ENCODE assay signal across 18 cellular contexts in the genomic region with DNA sequence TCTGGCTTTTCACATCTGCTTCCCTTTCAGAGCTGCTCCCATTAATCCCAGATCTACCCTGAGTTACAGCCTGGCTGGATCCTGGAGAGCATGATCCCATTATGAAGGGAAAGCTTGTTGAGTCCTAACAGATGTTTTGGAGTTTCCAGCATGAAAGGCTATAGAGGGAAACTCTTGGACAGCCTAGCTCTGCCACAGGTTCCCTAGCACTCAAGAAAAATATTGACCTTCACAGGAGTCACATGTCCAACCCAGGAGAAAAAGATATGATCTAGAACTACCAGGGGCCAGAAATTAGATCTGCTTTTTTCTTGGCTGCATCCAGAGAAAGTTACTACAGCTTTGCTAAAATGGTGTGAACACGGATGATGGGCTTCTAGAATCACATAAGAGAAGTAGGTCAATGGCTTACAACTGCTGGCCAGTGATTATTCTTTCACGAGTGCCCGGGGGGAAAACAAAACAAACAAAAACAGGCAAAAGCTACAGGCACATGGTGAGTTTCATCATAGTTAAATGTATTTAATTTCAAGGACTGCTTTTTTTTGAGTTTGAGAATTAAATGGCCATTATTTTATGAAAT. TPM values are rescaled to one million over a fixed set of nuclear protein-coding genes. Genes with fewer than 3 reads are reported as not detected.
DNase-seq lines count a peak whose midpoint lies in the region; ATAC-seq, FAIRE-seq and TF ChIP-seq lines count a peak whose summit lies in the region.
"Had no signal": no experiment of that assay in that cellular context is flagged by ENCODE, and none has a peak within 500 bp of the region (broad histone marks: within the 10 kb centered on the region; RNA-seq: fewer than 3 reads in every experiment).

No MANE protein-coding gene starts in this region.

- TF ChIP-seq EP300 in K562 (IDR thresholded peaks at IDR 0.05; ENCODE audit: low read length): no peak

- H3K4me1 ChIP-seq in right atrium auricular region (peaks cover 0 to 10% of the 10 kb centered on the region in 2 donors), K562 (replicated peaks in 1 of 2; ENCODE audit: control insufficient read depth in 2 of 2, insufficient read depth in 2 of 2, low read length in 2 of 2) (no peaks in the 10 kb centered on the region), left ventricle myocardium inferior (peaks cover 20% of the 10 kb centered on the region)
- H3K4me1 ChIP-seq: SJSA1 had no signal

- no peaks in the 10 kb centered on the region for H3K9me3 Mint-ChIP-seq in nephron progenitor cell
- H3K9me3 Mint-ChIP-seq: CD14-positive monocyte had no signal

- TF ChIP-seq CTCF in right atrium auricular region (IDR thresholded peaks at IDR 0.05): no peak
- TF ChIP-seq CTCF in K562 (IDR thresholded peaks at IDR 0.05 in 2 of 3, conservative IDR thresholded peaks at IDR 0.05 in 1 of 3; ENCODE audit: insufficient read depth in 2 of 3, low read depth in 1 of 3, low read length in 3 of 3): no peak
- no peak for TF ChIP-seq CTCF in left ventricle myocardium inferior (IDR thresholded peaks at IDR 0.05; ENCODE audit: borderline replicate concordance)
- no peak for TF ChIP-seq CTCF in nephron progenitor cell (IDR thresholded peaks at IDR 0.05)

- H3K79me2 ChIP-seq in K562 (ENCODE audit: control insufficient read depth, insufficient read depth, low read length): no peaks in the 10 kb centered on the region

- no peaks in the 10 kb centered on the region for H3K9me1 ChIP-seq in K562 (ENCODE audit: control insufficient read depth, insufficient read depth, low read length)

- POLR2A ChIA-PET in K562 (lab: Yijun Ruan, JAX): interaction anchor here (1.3 kb wide), 1 partner anchor 9 kb away, joined by 3 read pairs; no protein-coding TSS in a partner anchor

- BruUV-seq in K562 (replicated peaks; lab: Mats Ljungman, UMichigan): no TSS peak

- DNase-seq in Right ventricle myocardium inferior (ENCODE audit: missing footprints) (no peak), right atrium auricular region (ENCODE audit: low spot score) (no peak), K562 (ENCODE audit: extremely low read depth in 1 of 4, low spot score in 3 of 4) (no peak), left ventricle myocardium inferior (no peak), HTR-8/SVneo (ENCODE audit: insufficient read length, low spot score) (no peak), nephron progenitor cell (no peak)
- DNase-seq: COR-L47, EL, Kasumi-1, NCI-H1105, NCI-H187, NCI-H446, PC-3 had no signal

- peak; percentile 60 for ATAC-seq in Right ventricle myocardium inferior
- ATAC-seq in K562: no peak; the same call in 2 of the 3 replicates
- no peak for ATAC-seq in HG03139 (IDR thresholded peaks at IDR 0.05; ENCODE audit: unreplicated experiment)
- ATAC-seq: PC-3 had no signal

- CTCF ChIA-PET in K562 (lab: Yijun Ruan, JAX; ENCODE audit: low intra/inter-chr PET ratio): no interaction called here

- H4K20me1 ChIP-seq in K562 (replicated peaks; ENCODE audit: control insufficient read depth, insufficient read depth, low read length): no peaks in the 10 kb centered on the region

- 71% methylated on average over 3 of the region's 3 CpGs for WGBS in K562 (ENCODE audit: insufficient coverage, low coverage, missing lambda C conversion rate)

- H3K27ac Mint-ChIP-seq in nephron progenitor cell: no peak overlapping the region

- in situ Hi-C loops in K562 (cut with MboI): no loop called here

- no peak overlapping the region for H3K4me2 ChIP-seq in K562 (ENCODE audit: insufficient read depth, low read length)

- H3K27me3 Mint-ChIP-seq in nephron progenitor cell (ENCODE audit: low read depth, poor library complexity): peaks cover 1% of the 10 kb centered on the region

- no peak overlapping the region for H2AFZ ChIP-seq in K562 (ENCODE audit: low read depth, low read length)

- no peak overlapping the region for H3K4me3 ChIP-seq in right atrium auricular region
- no peak overlapping the region for H3K4me3 ChIP-seq in K562
- H3K4me3 ChIP-seq in left ventricle myocardium inferior: no peak overlapping the region
- H3K4me3 ChIP-seq: SJSA1 had no signal

- no peaks in the 10 kb centered on the region for H3K9me3 ChIP-seq in right atrium auricular region
- H3K9me3 ChIP-seq in K562 (replicated peaks; ENCODE audit: control insufficient read depth, insufficient read depth, low read depth, low read length): no peaks in the 10 kb centered on the region
- H3K9me3 ChIP-seq in left ventricle myocardium inferior (replicated peaks): no peaks in the 10 kb centered on the region
- H3K9me3 ChIP-seq: SJSA1 had no signal

- H3K27ac ChIP-seq in right atrium auricular region (no peak overlapping the region), K562 (ENCODE audit: extremely low read depth, low read depth, low read length) (no peak overlapping the region), left ventricle myocardium inferior (replicated peaks) (peak overlapping the region; percentile 13)
- H3K27ac ChIP-seq: RWPE1, SJSA1 had no signal

- no peak overlapping the region for H3K4me3 Mint-ChIP-seq in nephron progenitor cell
- H3K4me3 Mint-ChIP-seq: CD14-positive monocyte had no signal

- no peak overlapping the region for H3K9ac ChIP-seq in K562 (ENCODE audit: insufficient read depth in 1 of 2, low read depth in 2 of 2, low read length in 2 of 2)

- TF ChIP-seq RAD21 in K562 (CRISPR knock-in tag; conservative IDR thresholded peaks at IDR 0.05 in 1 of 2, IDR thresholded peaks at IDR 0.05 in 1 of 2): no peak

- intact Hi-C loops in Right ventricle myocardium inferior (cut with DNase I): no loop called here
- intact Hi-C loops in K562 (cut with micrococcal nuclease): no loop called here
- intact Hi-C loops in left ventricle myocardium inferior (cut with micrococcal nuclease): no loop called here

- FAIRE-seq in K562 (lab: Jason Lieb, UNC) (no peak), HTR-8/SVneo (lab: Jason Lieb, UNC) (no peak)
- FAIRE-seq: H1 had no signal

- no peak for TF ChIP-seq POLR2A in K562 (conservative IDR thresholded peaks at IDR 0.05)

- H3K36me3 ChIP-seq in right atrium auricular region: peaks cover 66% of the 10 kb centered on the region
- peaks cover 92% of the 10 kb centered on the region for H3K36me3 ChIP-seq in K562 (ENCODE audit: control insufficient read depth, insufficient read depth, low read length)
- peaks cover 99% of the 10 kb centered on the region for H3K36me3 ChIP-seq in left ventricle myocardium inferior

- H3K4me1 Mint-ChIP-seq in nephron progenitor cell: peaks cover 5% of the 10 kb centered on the region
- H3K4me1 Mint-ChIP-seq: CD14-positive monocyte had no signal

- H3K36me3 Mint-ChIP-seq in nephron progenitor cell (ENCODE audit: low read depth): peaks cover 53% of the 10 kb centered on the region

- H3K27me3 ChIP-seq in right atrium auricular region (no peaks in the 10 kb centered on the region), K562 (ENCODE audit: control insufficient read depth in 2 of 2, insufficient read depth in 2 of 2, low read length in 2 of 2) (no peaks in the 10 kb centered on the region), left ventricle myocardium inferior (ENCODE audit: low read depth) (no peaks in the 10 kb centered on the region)
- H3K27me3 ChIP-seq: SJSA1 had no signal

TF ChIP-seq in K562, 482 proteins besides CTCF, POLR2A, EP300 and RAD21:
- TF ChIP-seq, protein P1, sequence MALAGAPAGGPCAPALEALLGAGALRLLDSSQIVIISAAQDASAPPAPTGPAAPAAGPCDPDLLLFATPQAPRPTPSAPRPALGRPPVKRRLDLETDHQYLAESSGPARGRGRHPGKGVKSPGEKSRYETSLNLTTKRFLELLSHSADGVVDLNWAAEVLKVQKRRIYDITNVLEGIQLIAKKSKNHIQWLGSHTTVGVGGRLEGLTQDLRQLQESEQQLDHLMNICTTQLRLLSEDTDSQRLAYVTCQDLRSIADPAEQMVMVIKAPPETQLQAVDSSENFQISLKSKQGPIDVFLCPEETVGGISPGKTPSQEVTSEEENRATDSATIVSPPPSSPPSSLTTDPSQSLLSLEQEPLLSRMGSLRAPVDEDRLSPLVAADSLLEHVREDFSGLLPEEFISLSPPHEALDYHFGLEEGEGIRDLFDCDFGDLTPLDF (CRISPR knock-in tag; IDR thresholded peaks at IDR 0.05): no peak
- TF ChIP-seq ESRRA (IDR thresholded peaks at IDR 0.05; ENCODE audit: borderline replicate concordance, low read depth): peak; percentile 54; the same call in 1 of the 2 replicates
- TF ChIP-seq FOXJ2 (tag; IDR thresholded peaks at IDR 0.05): peak; percentile 93
- no peak for TF ChIP-seq DIDO1 (tag; IDR thresholded peaks at IDR 0.05; ENCODE audit: low read depth)

RNA-seq across cellular contexts. Expression of a gene that starts 15.9 kb away (rescaled TPM):
- total RNA-seq in Right ventricle myocardium inferior (22.2 TPM), right atrium auricular region (10 to 100 TPM; 17.1 to 18.7 TPM), K562 (2014; rRNA removed) (9.6 and 10.8 TPM in 2 replicates), K562 (2014; rRNA removed; fragmentation: Illumina TruSeq; extraction: Trizol) (12.4 and 12.7 TPM in 2 replicates), K562 (2015; rRNA removed; fragmentation: Illumina TruSeq; extraction: Trizol) (19.3 and 20.7 TPM in 2 replicates), K562 (2021) (11.1 and 14.1 TPM in 2 replicates), left ventricle myocardium inferior (22.8 TPM)
- total RNA-seq in K562 (2011; cell fraction: chromatin; rRNA removed; ENCODE audit: low replicate concordance): 33.4 and 55.4 TPM in 2 replicates
- 16.0 and 23.0 TPM in 2 replicates for total RNA-seq in K562 (2011; cell fraction: nucleolus; rRNA removed)
- 29.9 TPM in 2 replicates for total RNA-seq in K562 (2011; cell fraction: nucleoplasm; rRNA removed)
- polyA plus RNA-seq in K562 (2011; rRNA removed) (13.7 and 22.8 TPM in 2 replicates), K562 (2014; fragmentation: Illumina TruSeq; extraction: Trizol) (11.3 and 15.3 TPM in 2 replicates), K562 (2014; fragmentation: Nextera tagmentation; extraction: Ambion mirVana) (1 to 10 TPM; 3.3 to 3.6 TPM), K562 (2014; rRNA removed) (11.6 and 12.2 TPM in 2 replicates)
- 4.3 and 9.2 TPM in 2 replicates for polyA plus RNA-seq in K562 (2011; cell fraction: cytosol; rRNA removed)
- 94.9 and 129 TPM in 2 replicates for polyA plus RNA-seq in K562 (2011; cell fraction: nucleus; rRNA removed)
- 8.9 and 11.6 TPM in 2 replicates for polyA plus RNA-seq in K562 (2012)
- 11.7 and 21.5 TPM in 2 replicates for polyA minus RNA-seq in K562 (2011; rRNA and poly(A)+ RNA removed)
- polyA minus RNA-seq in K562 (2011; cell fraction: cytosol; rRNA and poly(A)+ RNA removed): 6.0 and 6.9 TPM in 2 replicates
- 27.1 and 60.1 TPM in 2 replicates for polyA minus RNA-seq in K562 (2011; cell fraction: nucleus; rRNA and poly(A)+ RNA removed)
